Comparison of ENCODE assay signal across 1 cellular context in the genomic region with DNA sequence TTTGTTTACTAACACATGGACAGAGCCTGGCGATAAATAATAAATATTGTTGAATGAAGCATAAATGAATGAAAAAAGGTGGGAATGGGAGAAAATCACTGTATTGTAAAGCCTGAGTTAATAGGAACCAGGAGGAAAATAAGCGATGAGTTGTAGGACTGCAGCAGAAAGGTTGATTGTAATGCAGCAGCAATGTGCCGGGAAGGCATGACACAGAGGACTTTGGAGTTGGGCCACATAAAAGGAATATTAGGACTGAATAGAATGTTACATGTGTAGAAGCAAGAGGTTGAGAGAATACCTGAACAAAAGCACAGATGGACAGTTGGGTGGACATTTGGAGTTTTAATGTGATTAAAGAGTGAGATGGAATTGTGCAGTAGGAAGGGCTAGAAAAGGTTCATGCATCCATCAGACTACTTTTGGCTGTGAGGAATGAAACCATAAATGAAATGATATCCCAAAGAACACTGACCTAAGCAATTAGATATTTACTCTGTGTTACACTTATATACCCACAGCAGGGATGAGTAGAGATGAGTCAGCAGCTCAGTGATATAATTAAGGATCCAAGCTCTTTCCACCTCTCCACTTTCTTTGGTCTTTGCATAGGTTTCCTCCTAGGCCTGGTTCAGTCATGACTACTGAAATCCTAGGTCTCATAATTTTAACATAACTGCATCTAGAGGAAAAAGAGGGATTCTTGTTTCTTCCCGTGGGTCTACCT.
TF ChIP-seq lines count a peak whose summit lies in the region.

No MANE protein-coding gene starts in this region.

TF ChIP-seq in SK-N-SH, 30 proteins besides CTCF, POLR2A, EP300 and RAD21 (continued from another document):
- TF ChIP-seq, protein P1, sequence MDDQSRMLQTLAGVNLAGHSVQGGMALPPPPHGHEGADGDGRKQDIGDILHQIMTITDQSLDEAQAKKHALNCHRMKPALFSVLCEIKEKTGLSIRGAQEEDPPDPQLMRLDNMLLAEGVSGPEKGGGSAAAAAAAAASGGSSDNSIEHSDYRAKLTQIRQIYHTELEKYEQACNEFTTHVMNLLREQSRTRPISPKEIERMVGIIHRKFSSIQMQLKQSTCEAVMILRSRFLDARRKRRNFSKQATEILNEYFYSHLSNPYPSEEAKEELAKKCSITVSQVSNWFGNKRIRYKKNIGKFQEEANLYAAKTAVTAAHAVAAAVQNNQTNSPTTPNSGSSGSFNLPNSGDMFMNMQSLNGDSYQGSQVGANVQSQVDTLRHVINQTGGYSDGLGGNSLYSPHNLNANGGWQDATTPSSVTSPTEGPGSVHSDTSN (IDR thresholded peaks at IDR 0.05), result no peak
- TF ChIP-seq, protein P2, sequence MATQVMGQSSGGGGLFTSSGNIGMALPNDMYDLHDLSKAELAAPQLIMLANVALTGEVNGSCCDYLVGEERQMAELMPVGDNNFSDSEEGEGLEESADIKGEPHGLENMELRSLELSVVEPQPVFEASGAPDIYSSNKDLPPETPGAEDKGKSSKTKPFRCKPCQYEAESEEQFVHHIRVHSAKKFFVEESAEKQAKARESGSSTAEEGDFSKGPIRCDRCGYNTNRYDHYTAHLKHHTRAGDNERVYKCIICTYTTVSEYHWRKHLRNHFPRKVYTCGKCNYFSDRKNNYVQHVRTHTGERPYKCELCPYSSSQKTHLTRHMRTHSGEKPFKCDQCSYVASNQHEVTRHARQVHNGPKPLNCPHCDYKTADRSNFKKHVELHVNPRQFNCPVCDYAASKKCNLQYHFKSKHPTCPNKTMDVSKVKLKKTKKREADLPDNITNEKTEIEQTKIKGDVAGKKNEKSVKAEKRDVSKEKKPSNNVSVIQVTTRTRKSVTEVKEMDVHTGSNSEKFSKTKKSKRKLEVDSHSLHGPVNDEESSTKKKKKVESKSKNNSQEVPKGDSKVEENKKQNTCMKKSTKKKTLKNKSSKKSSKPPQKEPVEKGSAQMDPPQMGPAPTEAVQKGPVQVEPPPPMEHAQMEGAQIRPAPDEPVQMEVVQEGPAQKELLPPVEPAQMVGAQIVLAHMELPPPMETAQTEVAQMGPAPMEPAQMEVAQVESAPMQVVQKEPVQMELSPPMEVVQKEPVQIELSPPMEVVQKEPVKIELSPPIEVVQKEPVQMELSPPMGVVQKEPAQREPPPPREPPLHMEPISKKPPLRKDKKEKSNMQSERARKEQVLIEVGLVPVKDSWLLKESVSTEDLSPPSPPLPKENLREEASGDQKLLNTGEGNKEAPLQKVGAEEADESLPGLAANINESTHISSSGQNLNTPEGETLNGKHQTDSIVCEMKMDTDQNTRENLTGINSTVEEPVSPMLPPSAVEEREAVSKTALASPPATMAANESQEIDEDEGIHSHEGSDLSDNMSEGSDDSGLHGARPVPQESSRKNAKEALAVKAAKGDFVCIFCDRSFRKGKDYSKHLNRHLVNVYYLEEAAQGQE (IDR thresholded peaks at IDR 0.05; ENCODE audit: low read depth, low read length), result no peak
- TF ChIP-seq GATA2 (CRISPR knock-in tag; IDR thresholded peaks at IDR 0.05) (no peak), CHD2 (IDR thresholded peaks at IDR 0.05; ENCODE audit: low read length, partially characterized antibody) (no peak)
- TF ChIP-seq, protein P3, sequence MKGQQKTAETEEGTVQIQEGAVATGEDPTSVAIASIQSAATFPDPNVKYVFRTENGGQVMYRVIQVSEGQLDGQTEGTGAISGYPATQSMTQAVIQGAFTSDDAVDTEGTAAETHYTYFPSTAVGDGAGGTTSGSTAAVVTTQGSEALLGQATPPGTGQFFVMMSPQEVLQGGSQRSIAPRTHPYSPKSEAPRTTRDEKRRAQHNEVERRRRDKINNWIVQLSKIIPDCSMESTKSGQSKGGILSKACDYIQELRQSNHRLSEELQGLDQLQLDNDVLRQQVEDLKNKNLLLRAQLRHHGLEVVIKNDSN (IDR thresholded peaks at IDR 0.05; ENCODE audit: borderline replicate concordance, low read depth), result no peak
